In genomic region chr10:1419796-1420429, GRCh38 we compare ENCODE assay signal across 17 cellular contexts.
A peak's percentile ranks its signal among the peaks of the same experiment; 100 is the strongest.
DNase-seq lines count a peak whose midpoint lies in the region; ATAC-seq and TF ChIP-seq lines count a peak whose summit lies in the region.
"Had no signal": no experiment of that assay in that cellular context is flagged by ENCODE, and none has a peak within 500 bp of the region (broad histone marks: within the 10 kb centered on the region; RNA-seq: fewer than 3 reads in every experiment).

No MANE protein-coding gene starts in this region.

- no peak for DNase-seq in chondrocyte (ENCODE audit: low spot score)
- no peak for DNase-seq in stimulated activated naive CD8-positive, alpha-beta T cell treated with anti-CD3 and anti-CD28 coated beads, Interleukin-15, amount 100 ng/mL, for 72 hours
- no peak for DNase-seq in heart left ventricle
- DNase-seq: effector CD4-positive, alpha-beta T cell; GM23248; heart right ventricle; NCI-H82; SJCRH30; uterus had no signal

- no peak overlapping the region for H3K27ac Mint-ChIP-seq in chondrocyte (ENCODE audit: unreplicated experiment)
- H3K27ac Mint-ChIP-seq in nephron, result no peak overlapping the region
- peak overlapping the region in 1 of 2 donors; percentile 24 for H3K27ac Mint-ChIP-seq in stimulated activated naive CD8-positive, alpha-beta T cell treated with anti-CD3 and anti-CD28 coated beads, Interleukin-15, amount 100 ng/mL, for 72 hours
- H3K27ac Mint-ChIP-seq: activated T-helper 2 cell treated with anti-CD3 and anti-CD28 coated beads, Interferon-gamma antibody, Interleukin-2, Interleukin-4, amounts not matched to agents 10 μg/mL and 5 μg/mL and 100 μg/mL, durations not matched to agents 14 hours and 24 hours and 36 hours; CD8-positive, alpha-beta T cell had no signal

- H3K27ac ChIP-seq in BLaER1, result no peak overlapping the region
- no peak overlapping the region for H3K27ac ChIP-seq in HUES64 (ENCODE audit: low read depth, low read length)
- H3K27ac ChIP-seq in heart left ventricle, result no peak overlapping the region
- H3K27ac ChIP-seq: adrenal gland, GM23248, heart right ventricle, SJCRH30, uterus had no signal

- H3K4me1 Mint-ChIP-seq in chondrocyte (ENCODE audit: low read depth) (peaks cover 13% of the 10 kb centered on the region), nephron (peaks cover 20% of the 10 kb centered on the region)
- peaks cover 11% of the 10 kb centered on the region for H3K4me1 Mint-ChIP-seq in stimulated activated naive CD8-positive, alpha-beta T cell treated with anti-CD3 and anti-CD28 coated beads, Interleukin-15, amount 100 ng/mL, for 72 hours

- H3K4me3 ChIP-seq in BLaER1 (no peak overlapping the region), HUES64 (ENCODE audit: low read length) (peak overlapping the region; percentile 53), heart left ventricle (no peak overlapping the region)
- H3K4me3 ChIP-seq: adrenal gland, GM23248, heart right ventricle, SJCRH30, uterus had no signal

- ATAC-seq in stimulated activated naive CD8-positive, alpha-beta T cell treated with anti-CD3 and anti-CD28 coated beads, Interleukin-15, amount 100 ng/mL, for 72 hours, result no peak
- ATAC-seq in GM18520 (IDR thresholded peaks at IDR 0.05; ENCODE audit: unreplicated experiment) (no peak), HG02981 (IDR thresholded peaks at IDR 0.05; ENCODE audit: unreplicated experiment) (no peak), heart left ventricle (no peak)

- TF ChIP-seq POLR2A in heart left ventricle (IDR thresholded peaks at IDR 0.05), result no peak

- H3K4me2 ChIP-seq in BLaER1, result peak overlapping the region; percentile 74

- H4K20me1 ChIP-seq in BLaER1, result peaks cover 2% of the 10 kb centered on the region; the same call in 1 of the 2 replicates

- H3K9ac ChIP-seq in BLaER1 (no peak overlapping the region), HUES64 (ENCODE audit: low read depth, low read length) (no peak overlapping the region)
- H3K9ac ChIP-seq: GM23248 had no signal

- H3K27me3 ChIP-seq in BLaER1 (no peaks in the 10 kb centered on the region), HUES64 (ENCODE audit: insufficient read depth, low read length) (peaks cover 12% of the 10 kb centered on the region), heart left ventricle (peaks cover 0 to 59% (median 11%) of the 10 kb centered on the region in 9 donors)
- H3K27me3 ChIP-seq: SJCRH30 had no signal

- H3K4me3 Mint-ChIP-seq in chondrocyte (ENCODE audit: unreplicated experiment) (peak overlapping the region; percentile 76), nephron (peak overlapping the region; percentile 52 to 75 (median 69))
- peak overlapping the region in 1 of 2 donors; percentile 25 for H3K4me3 Mint-ChIP-seq in stimulated activated naive CD8-positive, alpha-beta T cell treated with anti-CD3 and anti-CD28 coated beads, Interleukin-15, amount 100 ng/mL, for 72 hours

- H3K9me3 Mint-ChIP-seq in chondrocyte (ENCODE audit: low read depth) (no peaks in the 10 kb centered on the region), nephron (peaks cover 4% of the 10 kb centered on the region)
- peaks cover 0 to 3% of the 10 kb centered on the region in 2 donors for H3K9me3 Mint-ChIP-seq in stimulated activated naive CD8-positive, alpha-beta T cell treated with anti-CD3 and anti-CD28 coated beads, Interleukin-15, amount 100 ng/mL, for 72 hours
- H3K9me3 Mint-ChIP-seq: activated T-helper 2 cell treated with anti-CD3 and anti-CD28 coated beads, Interferon-gamma antibody, Interleukin-2, Interleukin-4, amounts not matched to agents 10 μg/mL and 5 μg/mL and 100 μg/mL, durations not matched to agents 14 hours and 24 hours and 36 hours; CD8-positive, alpha-beta T cell had no signal

- H3K4me1 ChIP-seq in BLaER1 (peaks cover 88% of the 10 kb centered on the region), HUES64 (ENCODE audit: insufficient read depth, low read length) (0 out of 2 replicates have a peak, but pooled peaks cover 3% of the 10 kb centered on the region), heart left ventricle (peaks cover 0 to 4% (median 0%) of the 10 kb centered on the region in 12 donors)
- H3K4me1 ChIP-seq: adrenal gland, SJCRH30, uterus had no signal

- H3K9me3 ChIP-seq in BLaER1 (peaks cover 21% of the 10 kb centered on the region; the same call in 1 of the 2 replicates), HUES64 (ENCODE audit: insufficient read depth, low read depth, low read length) (no peaks in the 10 kb centered on the region), heart left ventricle (no peaks in the 10 kb centered on the region)
- H3K9me3 ChIP-seq: adrenal gland, heart right ventricle, SJCRH30, uterus had no signal

- no peak for TF ChIP-seq CTCF in chondrocyte (IDR thresholded peaks at IDR 0.05)
- no peak for TF ChIP-seq CTCF in nephron (IDR thresholded peaks at IDR 0.05; ENCODE audit: unreplicated experiment in 3 of 3)
- no peak for TF ChIP-seq CTCF in heart left ventricle (IDR thresholded peaks at IDR 0.05)

- H3K36me3 ChIP-seq in BLaER1 (no peaks in the 10 kb centered on the region), HUES64 (ENCODE audit: insufficient read depth, low read length) (no peaks in the 10 kb centered on the region), heart left ventricle (no peaks in the 10 kb centered on the region)
- H3K36me3 ChIP-seq: adrenal gland, heart right ventricle, SJCRH30, uterus had no signal

- H3K27me3 Mint-ChIP-seq in chondrocyte (ENCODE audit: low read depth) (peaks cover 2% of the 10 kb centered on the region), nephron (ENCODE audit: low read depth) (peaks cover 18% of the 10 kb centered on the region)
- H3K27me3 Mint-ChIP-seq in stimulated activated naive CD8-positive, alpha-beta T cell treated with anti-CD3 and anti-CD28 coated beads, Interleukin-15, amount 100 ng/mL, for 72 hours, result peaks cover 51% of the 10 kb centered on the region

- whole genome bisulfite sequencing in HUES64, result 88% methylated on average over 7 of the region's 8 CpGs
- 77 to 79% (median 78%) methylated on average over 8 of the region's 8 CpGs for WGBS in heart left ventricle, 4 donors

- intact Hi-C loops in heart left ventricle (cut with DNase I), result loop anchor here in 1 of 10 donors (10.0 kb wide), 1 partner anchor 1625 kb away; no protein-coding TSS in a partner anchor

- no peaks in the 10 kb centered on the region for H3K36me3 Mint-ChIP-seq in chondrocyte (ENCODE audit: low read depth)
- no peaks in the 10 kb centered on the region for H3K36me3 Mint-ChIP-seq in nephron (ENCODE audit: low read depth)
- H3K36me3 Mint-ChIP-seq: CD8-positive, alpha-beta T cell had no signal
